In the genomic region with DNA sequence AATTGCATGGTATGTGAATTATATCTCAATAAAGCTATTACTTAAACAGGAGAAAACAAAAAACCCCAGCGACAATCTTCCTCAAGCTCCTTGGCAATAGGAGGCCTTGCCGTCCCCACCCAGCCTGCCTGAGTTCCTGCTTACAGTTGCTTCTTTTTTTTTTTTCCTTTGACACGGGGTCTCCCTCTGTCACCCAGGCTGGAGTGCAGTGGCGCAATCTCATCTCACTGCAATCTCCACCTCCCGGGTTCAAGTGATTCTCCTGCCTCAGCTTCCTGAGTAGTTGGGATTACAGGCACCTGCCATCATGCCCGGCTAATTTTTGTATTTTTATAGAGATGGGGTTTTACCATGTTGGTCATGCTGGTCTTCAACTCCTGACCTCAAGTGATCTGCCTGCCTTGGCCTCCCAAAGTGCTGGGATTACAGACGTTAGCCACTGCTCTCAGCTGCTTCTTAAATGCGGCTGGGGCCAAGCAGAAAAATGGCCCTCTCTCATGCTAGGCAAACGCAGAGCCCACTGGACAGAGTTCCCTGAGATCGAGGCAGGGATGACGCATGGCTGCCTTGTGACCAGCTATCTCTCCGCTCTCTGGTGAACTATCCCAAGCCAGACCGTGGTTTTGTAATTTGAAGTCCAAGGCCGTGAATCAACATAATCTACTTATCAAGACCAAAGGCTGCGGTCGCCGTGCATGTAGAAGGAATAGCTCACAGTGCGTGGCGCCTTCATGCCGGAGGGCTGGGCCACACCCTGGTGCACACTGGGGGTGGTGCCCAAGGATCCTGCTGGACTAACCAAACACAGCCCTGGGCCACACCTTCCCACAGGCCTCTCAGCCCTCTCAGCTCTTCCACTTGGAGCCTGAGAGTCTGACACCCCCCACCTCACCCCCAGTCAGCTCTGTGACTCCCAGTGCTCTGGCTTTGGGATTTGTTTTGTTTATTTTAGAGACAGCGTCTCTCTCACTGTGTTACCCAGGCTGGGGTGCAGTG, we compare ENCODE assay signal across 1 cellular context.
TF ChIP-seq lines count a peak whose summit lies in the region.

No MANE protein-coding gene starts in this region.

TF ChIP-seq in K562, 482 proteins besides CTCF, POLR2A, EP300 and RAD21 (continued from another document and continues in another):
- TF ChIP-seq MEF2D (tag; conservative IDR thresholded peaks at IDR 0.05; ENCODE audit: low read depth): 0 out of 2 replicates have a peak, but pooled peaks have one; percentile 39
- TF ChIP-seq HNRNPLL (IDR thresholded peaks at IDR 0.05; ENCODE audit: low read depth, low read length, poor library complexity, severe bottlenecking): no peak
- TF ChIP-seq, protein P1, sequence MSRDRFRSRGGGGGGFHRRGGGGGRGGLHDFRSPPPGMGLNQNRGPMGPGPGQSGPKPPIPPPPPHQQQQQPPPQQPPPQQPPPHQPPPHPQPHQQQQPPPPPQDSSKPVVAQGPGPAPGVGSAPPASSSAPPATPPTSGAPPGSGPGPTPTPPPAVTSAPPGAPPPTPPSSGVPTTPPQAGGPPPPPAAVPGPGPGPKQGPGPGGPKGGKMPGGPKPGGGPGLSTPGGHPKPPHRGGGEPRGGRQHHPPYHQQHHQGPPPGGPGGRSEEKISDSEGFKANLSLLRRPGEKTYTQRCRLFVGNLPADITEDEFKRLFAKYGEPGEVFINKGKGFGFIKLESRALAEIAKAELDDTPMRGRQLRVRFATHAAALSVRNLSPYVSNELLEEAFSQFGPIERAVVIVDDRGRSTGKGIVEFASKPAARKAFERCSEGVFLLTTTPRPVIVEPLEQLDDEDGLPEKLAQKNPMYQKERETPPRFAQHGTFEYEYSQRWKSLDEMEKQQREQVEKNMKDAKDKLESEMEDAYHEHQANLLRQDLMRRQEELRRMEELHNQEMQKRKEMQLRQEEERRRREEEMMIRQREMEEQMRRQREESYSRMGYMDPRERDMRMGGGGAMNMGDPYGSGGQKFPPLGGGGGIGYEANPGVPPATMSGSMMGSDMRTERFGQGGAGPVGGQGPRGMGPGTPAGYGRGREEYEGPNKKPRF (IDR thresholded peaks at IDR 0.05; ENCODE audit: low read depth, low read length): no peak
- no peak for TF ChIP-seq BCL6 (CRISPR knock-in tag; IDR thresholded peaks at IDR 0.05)
- no peak; the same call in 1 of the 2 replicates for TF ChIP-seq HEY1 (CRISPR knock-in tag; IDR thresholded peaks at IDR 0.05; ENCODE audit: borderline replicate concordance)
- TF ChIP-seq ARID1B (IDR thresholded peaks at IDR 0.05): peak; percentile 87
- TF ChIP-seq, protein P2, sequence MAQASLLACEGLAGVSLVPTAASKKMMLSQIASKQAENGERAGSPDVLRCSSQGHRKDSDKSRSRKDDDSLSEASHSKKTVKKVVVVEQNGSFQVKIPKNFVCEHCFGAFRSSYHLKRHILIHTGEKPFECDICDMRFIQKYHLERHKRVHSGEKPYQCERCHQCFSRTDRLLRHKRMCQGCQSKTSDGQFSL (CRISPR knock-in tag; IDR thresholded peaks at IDR 0.05): no peak
- TF ChIP-seq, protein P2 (tag; IDR thresholded peaks at IDR 0.05): peak in 1 of 2 experiments; percentile 56; a peak in 1 of 4 replicates
- TF ChIP-seq, protein P3, sequence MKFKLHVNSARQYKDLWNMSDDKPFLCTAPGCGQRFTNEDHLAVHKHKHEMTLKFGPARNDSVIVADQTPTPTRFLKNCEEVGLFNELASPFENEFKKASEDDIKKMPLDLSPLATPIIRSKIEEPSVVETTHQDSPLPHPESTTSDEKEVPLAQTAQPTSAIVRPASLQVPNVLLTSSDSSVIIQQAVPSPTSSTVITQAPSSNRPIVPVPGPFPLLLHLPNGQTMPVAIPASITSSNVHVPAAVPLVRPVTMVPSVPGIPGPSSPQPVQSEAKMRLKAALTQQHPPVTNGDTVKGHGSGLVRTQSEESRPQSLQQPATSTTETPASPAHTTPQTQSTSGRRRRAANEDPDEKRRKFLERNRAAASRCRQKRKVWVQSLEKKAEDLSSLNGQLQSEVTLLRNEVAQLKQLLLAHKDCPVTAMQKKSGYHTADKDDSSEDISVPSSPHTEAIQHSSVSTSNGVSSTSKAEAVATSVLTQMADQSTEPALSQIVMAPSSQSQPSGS (CRISPR knock-in tag; IDR thresholded peaks at IDR 0.05): no peak
- TF ChIP-seq CXXC5 (CRISPR knock-in tag; IDR thresholded peaks at IDR 0.05): peak; percentile 79
- TF ChIP-seq MCM2 (IDR thresholded peaks at IDR 0.05; ENCODE audit: low read depth): no peak
- TF ChIP-seq ZNF707 (CRISPR knock-in tag; conservative IDR thresholded peaks at IDR 0.05): no peak
- TF ChIP-seq ZNF408 (CRISPR knock-in tag; IDR thresholded peaks at IDR 0.05; ENCODE audit: low read depth): no peak
- peak in 1 of 2 experiments; percentile 44; a peak in 1 of 4 replicates for TF ChIP-seq KDM4B (IDR thresholded peaks at IDR 0.05; ENCODE audit: borderline replicate concordance in 2 of 2, low read depth in 1 of 2)
- no peak for TF ChIP-seq NFYB (IDR thresholded peaks at IDR 0.05; ENCODE audit: extremely low read depth, insufficient read length)
- TF ChIP-seq SIN3B (IDR thresholded peaks at IDR 0.05; ENCODE audit: low read depth): no peak
- TF ChIP-seq PML (IDR thresholded peaks at IDR 0.05; ENCODE audit: low read length): no peak; the same call in 1 of the 2 replicates
- no peak for TF ChIP-seq FIP1L1 (IDR thresholded peaks at IDR 0.05; ENCODE audit: low read depth, low read length, poor library complexity, severe bottlenecking)
- TF ChIP-seq GTF2E2 (tag; IDR thresholded peaks at IDR 0.05): peak; percentile 61; the same call in 1 of the 2 replicates
- peak; percentile 89; the same call in 1 of the 2 replicates for TF ChIP-seq RNF2 (IDR thresholded peaks at IDR 0.05)
- peak; percentile 61 for TF ChIP-seq EP400 (IDR thresholded peaks at IDR 0.05)
- TF ChIP-seq, protein P4, sequence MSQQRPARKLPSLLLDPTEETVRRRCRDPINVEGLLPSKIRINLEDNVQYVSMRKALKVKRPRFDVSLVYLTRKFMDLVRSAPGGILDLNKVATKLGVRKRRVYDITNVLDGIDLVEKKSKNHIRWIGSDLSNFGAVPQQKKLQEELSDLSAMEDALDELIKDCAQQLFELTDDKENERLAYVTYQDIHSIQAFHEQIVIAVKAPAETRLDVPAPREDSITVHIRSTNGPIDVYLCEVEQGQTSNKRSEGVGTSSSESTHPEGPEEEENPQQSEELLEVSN (IDR thresholded peaks at IDR 0.05; ENCODE audit: borderline replicate concordance in 1 of 2, extremely low read depth in 1 of 2, insufficient read depth in 1 of 2, insufficient read length in 1 of 2, low read depth in 1 of 2, low read length in 1 of 2, poor library complexity in 1 of 2, severe bottlenecking in 1 of 2): peak; percentile 56 to 58
- TF ChIP-seq HLTF (IDR thresholded peaks at IDR 0.05): 0 out of 2 replicates have a peak, but pooled peaks have one; percentile 23
- TF ChIP-seq, protein P5, sequence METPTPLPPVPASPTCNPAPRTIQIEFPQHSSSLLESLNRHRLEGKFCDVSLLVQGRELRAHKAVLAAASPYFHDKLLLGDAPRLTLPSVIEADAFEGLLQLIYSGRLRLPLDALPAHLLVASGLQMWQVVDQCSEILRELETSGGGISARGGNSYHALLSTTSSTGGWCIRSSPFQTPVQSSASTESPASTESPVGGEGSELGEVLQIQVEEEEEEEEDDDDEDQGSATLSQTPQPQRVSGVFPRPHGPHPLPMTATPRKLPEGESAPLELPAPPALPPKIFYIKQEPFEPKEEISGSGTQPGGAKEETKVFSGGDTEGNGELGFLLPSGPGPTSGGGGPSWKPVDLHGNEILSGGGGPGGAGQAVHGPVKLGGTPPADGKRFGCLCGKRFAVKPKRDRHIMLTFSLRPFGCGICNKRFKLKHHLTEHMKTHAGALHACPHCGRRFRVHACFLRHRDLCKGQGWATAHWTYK (CRISPR knock-in tag; IDR thresholded peaks at IDR 0.05): peak; percentile 14; the same call in 1 of the 2 replicates
- TF ChIP-seq SREBF2 (CRISPR knock-in tag; IDR thresholded peaks at IDR 0.05): no peak
- TF ChIP-seq, protein P6, sequence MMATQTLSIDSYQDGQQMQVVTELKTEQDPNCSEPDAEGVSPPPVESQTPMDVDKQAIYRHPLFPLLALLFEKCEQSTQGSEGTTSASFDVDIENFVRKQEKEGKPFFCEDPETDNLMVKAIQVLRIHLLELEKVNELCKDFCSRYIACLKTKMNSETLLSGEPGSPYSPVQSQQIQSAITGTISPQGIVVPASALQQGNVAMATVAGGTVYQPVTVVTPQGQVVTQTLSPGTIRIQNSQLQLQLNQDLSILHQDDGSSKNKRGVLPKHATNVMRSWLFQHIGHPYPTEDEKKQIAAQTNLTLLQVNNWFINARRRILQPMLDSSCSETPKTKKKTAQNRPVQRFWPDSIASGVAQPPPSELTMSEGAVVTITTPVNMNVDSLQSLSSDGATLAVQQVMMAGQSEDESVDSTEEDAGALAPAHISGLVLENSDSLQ (IDR thresholded peaks at IDR 0.05): peak; percentile 4; the same call in 1 of the 2 replicates
- TF ChIP-seq ESRRA (IDR thresholded peaks at IDR 0.05; ENCODE audit: borderline replicate concordance, low read depth): peak; percentile 93
- 0 out of 2 replicates have a peak, but pooled peaks have one; percentile 85 for TF ChIP-seq LEF1 (IDR thresholded peaks at IDR 0.05)
- no peak for TF ChIP-seq SLC30A9 (CRISPR knock-in tag; IDR thresholded peaks at IDR 0.05)
- peak; percentile 50; the same call in 1 of the 2 replicates for TF ChIP-seq PTRF (tag; IDR thresholded peaks at IDR 0.05)
- TF ChIP-seq ZSCAN32 (CRISPR knock-in tag; IDR thresholded peaks at IDR 0.05): no peak
- TF ChIP-seq CCNT2 (IDR thresholded peaks at IDR 0.05; ENCODE audit: borderline replicate concordance, extremely low read depth, insufficient read length, low read depth, low read length): peak; percentile 91
- no peak for TF ChIP-seq ZNF174 (CRISPR knock-in tag; IDR thresholded peaks at IDR 0.05)
- peak; percentile 78 for TF ChIP-seq HMGN3 (IDR thresholded peaks at IDR 0.05; ENCODE audit: borderline replicate concordance, extremely low read depth, insufficient read length, low read depth, low read length)
- TF ChIP-seq CBFA2T3 (IDR thresholded peaks at IDR 0.05): peak; percentile 71
- TF ChIP-seq, protein P7, sequence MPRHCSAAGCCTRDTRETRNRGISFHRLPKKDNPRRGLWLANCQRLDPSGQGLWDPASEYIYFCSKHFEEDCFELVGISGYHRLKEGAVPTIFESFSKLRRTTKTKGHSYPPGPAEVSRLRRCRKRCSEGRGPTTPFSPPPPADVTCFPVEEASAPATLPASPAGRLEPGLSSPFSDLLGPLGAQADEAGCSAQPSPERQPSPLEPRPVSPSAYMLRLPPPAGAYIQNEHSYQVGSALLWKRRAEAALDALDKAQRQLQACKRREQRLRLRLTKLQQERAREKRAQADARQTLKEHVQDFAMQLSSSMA (CRISPR knock-in tag; IDR thresholded peaks at IDR 0.05): 0 out of 2 replicates have a peak, but pooled peaks have one; percentile 32
- peak; percentile 6; the same call in 1 of the 2 replicates for TF ChIP-seq TAL1 (IDR thresholded peaks at IDR 0.05)
- peak in 1 of 2 experiments; percentile 21; a peak in 1 of 4 replicates for TF ChIP-seq FOXA3 (CRISPR knock-in tag; conservative IDR thresholded peaks at IDR 0.05 in 1 of 2, IDR thresholded peaks at IDR 0.05 in 1 of 2)
- TF ChIP-seq RCOR1 (IDR thresholded peaks at IDR 0.05; ENCODE audit: borderline replicate concordance in 1 of 2, low read depth in 2 of 2, low read length in 2 of 2): peak in 1 of 2 experiments; percentile 85; a peak in 2 of 4 replicates
- no peak for TF ChIP-seq GTF2A2 (tag; IDR thresholded peaks at IDR 0.05)
- TF ChIP-seq, protein P8, sequence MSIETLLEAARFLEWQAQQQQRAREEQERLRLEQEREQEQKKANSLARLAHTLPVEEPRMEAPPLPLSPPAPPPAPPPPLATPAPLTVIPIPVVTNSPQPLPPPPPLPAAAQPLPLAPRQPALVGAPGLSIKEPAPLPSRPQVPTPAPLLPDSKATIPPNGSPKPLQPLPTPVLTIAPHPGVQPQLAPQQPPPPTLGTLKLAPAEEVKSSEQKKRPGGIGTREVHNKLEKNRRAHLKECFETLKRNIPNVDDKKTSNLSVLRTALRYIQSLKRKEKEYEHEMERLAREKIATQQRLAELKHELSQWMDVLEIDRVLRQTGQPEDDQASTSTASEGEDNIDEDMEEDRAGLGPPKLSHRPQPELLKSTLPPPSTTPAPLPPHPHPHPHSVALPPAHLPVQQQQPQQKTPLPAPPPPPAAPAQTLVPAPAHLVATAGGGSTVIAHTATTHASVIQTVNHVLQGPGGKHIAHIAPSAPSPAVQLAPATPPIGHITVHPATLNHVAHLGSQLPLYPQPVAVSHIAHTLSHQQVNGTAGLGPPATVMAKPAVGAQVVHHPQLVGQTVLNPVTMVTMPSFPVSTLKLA (conservative IDR thresholded peaks at IDR 0.05): peak; percentile 49 to 77
- no peak for TF ChIP-seq C11orf30 (IDR thresholded peaks at IDR 0.05; ENCODE audit: low read depth)
- peak; percentile 79 for TF ChIP-seq CREM (IDR thresholded peaks at IDR 0.05; ENCODE audit: low read depth)
- TF ChIP-seq ZNF23 (CRISPR knock-in tag; IDR thresholded peaks at IDR 0.05): no peak
- TF ChIP-seq GATAD2A (IDR thresholded peaks at IDR 0.05): peak; percentile 51; the same call in 1 of the 2 replicates
- peak; percentile 78 for TF ChIP-seq ZNF384 (IDR thresholded peaks at IDR 0.05; ENCODE audit: low read depth, low read length)
- TF ChIP-seq SMARCA4 (IDR thresholded peaks at IDR 0.05): peak; percentile 88; the same call in 1 of the 2 replicates
- no peak for TF ChIP-seq KAT8 (IDR thresholded peaks at IDR 0.05; ENCODE audit: low read depth)
- TF ChIP-seq KLF16 (IDR thresholded peaks at IDR 0.05): peak; percentile 26; the same call in 1 of the 2 replicates
- TF ChIP-seq NFE2 (IDR thresholded peaks at IDR 0.05; ENCODE audit: low read depth): peak; percentile 65
- peak; percentile 77 to 81; a peak in 3 of 4 replicates for TF ChIP-seq TEAD1 (CRISPR knock-in tag; IDR thresholded peaks at IDR 0.05)
- TF ChIP-seq, protein P9, sequence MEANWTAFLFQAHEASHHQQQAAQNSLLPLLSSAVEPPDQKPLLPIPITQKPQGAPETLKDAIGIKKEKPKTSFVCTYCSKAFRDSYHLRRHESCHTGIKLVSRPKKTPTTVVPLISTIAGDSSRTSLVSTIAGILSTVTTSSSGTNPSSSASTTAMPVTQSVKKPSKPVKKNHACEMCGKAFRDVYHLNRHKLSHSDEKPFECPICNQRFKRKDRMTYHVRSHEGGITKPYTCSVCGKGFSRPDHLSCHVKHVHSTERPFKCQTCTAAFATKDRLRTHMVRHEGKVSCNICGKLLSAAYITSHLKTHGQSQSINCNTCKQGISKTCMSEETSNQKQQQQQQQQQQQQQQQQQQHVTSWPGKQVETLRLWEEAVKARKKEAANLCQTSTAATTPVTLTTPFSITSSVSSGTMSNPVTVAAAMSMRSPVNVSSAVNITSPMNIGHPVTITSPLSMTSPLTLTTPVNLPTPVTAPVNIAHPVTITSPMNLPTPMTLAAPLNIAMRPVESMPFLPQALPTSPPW (CRISPR knock-in tag; IDR thresholded peaks at IDR 0.05): peak; percentile 69
